8 cellular contexts compared by ENCODE assay signal in genomic region chr11:694563-695331, GRCh38. TPM values are rescaled to one million over a fixed set of nuclear protein-coding genes. Genes with fewer than 3 reads are reported as not detected.
DNase-seq lines count a peak whose midpoint lies in the region; ATAC-seq lines count a peak whose summit lies in the region.

A gene with protein sequence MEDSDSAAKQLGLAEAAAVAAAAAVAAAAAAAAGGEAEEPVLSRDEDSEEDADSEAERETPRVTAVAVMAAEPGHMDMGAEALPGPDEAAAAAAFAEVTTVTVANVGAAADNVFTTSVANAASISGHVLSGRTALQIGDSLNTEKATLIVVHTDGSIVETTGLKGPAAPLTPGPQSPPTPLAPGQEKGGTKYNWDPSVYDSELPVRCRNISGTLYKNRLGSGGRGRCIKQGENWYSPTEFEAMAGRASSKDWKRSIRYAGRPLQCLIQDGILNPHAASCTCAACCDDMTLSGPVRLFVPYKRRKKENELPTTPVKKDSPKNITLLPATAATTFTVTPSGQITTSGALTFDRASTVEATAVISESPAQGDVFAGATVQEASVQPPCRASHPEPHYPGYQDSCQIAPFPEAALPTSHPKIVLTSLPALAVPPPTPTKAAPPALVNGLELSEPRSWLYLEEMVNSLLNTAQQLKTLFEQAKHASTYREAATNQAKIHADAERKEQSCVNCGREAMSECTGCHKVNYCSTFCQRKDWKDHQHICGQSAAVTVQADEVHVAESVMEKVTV (minus strand): TSS chr11:695222. CDS start chr11:695047, 175 bp downstream.

- H3K27me3 ChIP-seq in BLaER1, result no peaks in the 10 kb centered on the region

- H3K4me3 Mint-ChIP-seq in activated CD4-positive, alpha-beta T cell treated with anti-CD3 and anti-CD28 coated beads, Interleukin-2, amount 10 ng/mL, durations not matched to agents 7 days and 5 days, result peak within 1 kb of the TSS; percentile 82
- H3K4me3 Mint-ChIP-seq in dendritic cell treated with granulocyte-macrophage colony-stimulating factor and Interleukin-4, amounts not matched to agents 40 ng/mL and 50 ng/mL, for 4 days, result peak within 1 kb of the TSS; percentile 76

- ATAC-seq in GM19328 (IDR thresholded peaks at IDR 0.05; ENCODE audit: unreplicated experiment), result peak; percentile 66
- ATAC-seq in HG03469 (IDR thresholded peaks at IDR 0.05; ENCODE audit: unreplicated experiment), result peak; percentile 70
- ATAC-seq in left lobe of liver, result peak; percentile 80

- no peaks in the 10 kb centered on the region for H3K9me3 Mint-ChIP-seq in activated CD4-positive, alpha-beta T cell treated with anti-CD3 and anti-CD28 coated beads, Interleukin-2, amount 10 ng/mL, durations not matched to agents 7 days and 5 days
- H3K9me3 Mint-ChIP-seq in dendritic cell treated with granulocyte-macrophage colony-stimulating factor and Interleukin-4, amounts not matched to agents 40 ng/mL and 50 ng/mL, for 4 days, result no peaks in the 10 kb centered on the region

- peaks cover 19% of the 10 kb centered on the region for H3K36me3 ChIP-seq in BLaER1

- peak within 1 kb of the TSS; percentile 98 for H3K9ac ChIP-seq in BLaER1

- H3K4me2 ChIP-seq in BLaER1, result peak within 1 kb of the TSS; percentile 98

- H4K20me1 ChIP-seq in BLaER1, result peaks cover 65% of the 10 kb centered on the region

- CTCF ChIA-PET in activated CD4-positive, alpha-beta T cell treated with anti-CD3 and anti-CD28 coated beads, Interleukin-2, amount 10 ng/mL, durations not matched to agents 7 days and 5 days (lab: Charles Lee), result interaction anchor here (0.6 to 2.9 kb wide), 7 partner anchors 10 to 236 kb away, joined by 3 to 16 read pairs (median 7); no protein-coding TSS in a partner anchor

- H3K9me3 ChIP-seq in BLaER1, result no peaks in the 10 kb centered on the region

- no peaks in the 10 kb centered on the region for H3K27me3 Mint-ChIP-seq in activated CD4-positive, alpha-beta T cell treated with anti-CD3 and anti-CD28 coated beads, Interleukin-2, amount 10 ng/mL, durations not matched to agents 7 days and 5 days
- no peaks in the 10 kb centered on the region for H3K27me3 Mint-ChIP-seq in dendritic cell treated with granulocyte-macrophage colony-stimulating factor and Interleukin-4, amounts not matched to agents 40 ng/mL and 50 ng/mL, for 4 days

- peaks cover 62% of the 10 kb centered on the region for H3K4me1 Mint-ChIP-seq in activated CD4-positive, alpha-beta T cell treated with anti-CD3 and anti-CD28 coated beads, Interleukin-2, amount 10 ng/mL, durations not matched to agents 7 days and 5 days
- H3K4me1 Mint-ChIP-seq in dendritic cell treated with granulocyte-macrophage colony-stimulating factor and Interleukin-4, amounts not matched to agents 40 ng/mL and 50 ng/mL, for 4 days (ENCODE audit: low read depth), result peaks cover 52% of the 10 kb centered on the region

- H3K4me1 ChIP-seq in BLaER1, result peaks cover 77% of the 10 kb centered on the region

- H3K36me3 Mint-ChIP-seq in activated CD4-positive, alpha-beta T cell treated with anti-CD3 and anti-CD28 coated beads, Interleukin-2, amount 10 ng/mL, durations not matched to agents 7 days and 5 days (ENCODE audit: low read depth), result peaks cover 14% of the 10 kb centered on the region
- H3K36me3 Mint-ChIP-seq in dendritic cell treated with granulocyte-macrophage colony-stimulating factor and Interleukin-4, amounts not matched to agents 40 ng/mL and 50 ng/mL, for 4 days (ENCODE audit: low read depth), result peaks cover 34% of the 10 kb centered on the region

- H3K27ac ChIP-seq in BLaER1, result peak within 1 kb of the TSS; percentile 99

- DNase-seq in NCI-H526 treated with DMSO at 0.1 percent for 48 hours (lab: John Stamatoyannopoulos, UW), result peak; percentile 98
- DNase-seq in activated CD4-positive, alpha-beta T cell treated with anti-CD3 and anti-CD28 coated beads, Interleukin-2, amount 10 ng/mL, durations not matched to agents 7 days and 5 days, result peak; percentile 100
- peak; percentile 97 for DNase-seq in left lobe of liver (ENCODE audit: low spot score)
- DNase-seq in stimulated activated CD4-positive, alpha-beta T cell treated with anti-CD3 and anti-CD28 coated beads, Interleukin-2, amount 100 ng/mL, for 4 hours (ENCODE audit: low read depth), result peak; percentile 98

- peak within 1 kb of the TSS; percentile 94 for H3K27ac Mint-ChIP-seq in activated CD4-positive, alpha-beta T cell treated with anti-CD3 and anti-CD28 coated beads, Interleukin-2, amount 10 ng/mL, durations not matched to agents 7 days and 5 days
- peak within 1 kb of the TSS; percentile 98 for H3K27ac Mint-ChIP-seq in dendritic cell treated with granulocyte-macrophage colony-stimulating factor and Interleukin-4, amounts not matched to agents 40 ng/mL and 50 ng/mL, for 4 days

- intact Hi-C loops in dendritic cell treated with granulocyte-macrophage colony-stimulating factor and Interleukin-4, amounts not matched to agents 40 ng/mL and 50 ng/mL, for 4 days (cut with micrococcal nuclease), result loop anchor here (2.0 kb wide), 1 partner anchor 78 kb away; no protein-coding TSS in a partner anchor

- H3K4me3 ChIP-seq in BLaER1, result peak within 1 kb of the TSS; percentile 91

- POLR2A ChIA-PET in activated CD4-positive, alpha-beta T cell treated with anti-CD3 and anti-CD28 coated beads, Interleukin-2, amount 10 ng/mL, durations not matched to agents 7 days and 5 days (lab: Charles Lee), result no interaction called here

RNA-seq across cellular contexts. Expression of the gene that starts here (rescaled TPM):
- total RNA-seq in activated CD4-positive, alpha-beta T cell treated with anti-CD3 and anti-CD28 coated beads, Interleukin-2, amount 10 ng/mL, durations not matched to agents 7 days and 5 days, result 10 to 100 TPM; 44.0 to 48.8 TPM
- 14.8 TPM for total RNA-seq in left lobe of liver

Comparison
In these comparisons a context has a peak if more than half of its experiments do, and no peak if none do; other contexts are left out.
1. Peak in every context shown above with its lines: DNase-seq, ATAC-seq, H3K4me3 ChIP-seq and H3K27ac ChIP-seq.